ENCODE assay signal across 10 cellular contexts in the genomic region with DNA sequence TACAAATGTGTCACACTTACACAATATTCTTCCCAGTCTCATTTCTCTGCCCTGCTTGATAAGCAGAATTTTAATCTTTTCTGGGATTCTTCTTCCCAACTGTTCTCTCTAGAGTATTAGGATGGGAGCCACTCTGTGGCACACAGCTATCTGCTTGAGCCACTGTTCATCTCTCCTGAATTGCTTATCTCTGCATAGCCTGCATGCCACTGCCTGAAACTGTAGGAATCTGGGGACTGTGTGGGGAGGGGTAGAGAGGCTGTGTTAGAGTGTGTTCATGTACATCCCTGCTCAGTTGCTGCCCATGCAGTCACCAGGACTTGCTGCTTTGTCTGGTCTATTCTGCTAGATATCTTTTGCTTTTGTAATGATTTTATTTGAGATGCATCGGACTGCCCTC. TPM values are rescaled to one million over a fixed set of nuclear protein-coding genes. Genes with fewer than 3 reads are reported as not detected.
"Had no signal": no experiment of that assay in that cellular context is flagged by ENCODE, and none has a peak within 500 bp of the region (broad histone marks: within the 10 kb centered on the region; RNA-seq: fewer than 3 reads in every experiment).

No MANE protein-coding gene starts in this region.

- DNase-seq: GM23248, GOT3, H7, HFFc6 had no signal

- H3K9me3 Mint-ChIP-seq: HFFc6 had no signal

- H3K9me3 ChIP-seq: HAP-1 had no signal

- ATAC-seq: HCT116, HepG2, K562 had no signal

- H3K36me3 ChIP-seq: HAP-1 had no signal

- H3K4me3 Mint-ChIP-seq: HFFc6 had no signal

- H3K4me3 ChIP-seq: GM23248, HAP-1, K562 had no signal

- H2AFZ ChIP-seq: GM23248 had no signal

- H3K27ac ChIP-seq: GM23248, HL-60 had no signal

- H3K9ac ChIP-seq: GM23248 had no signal

RNA-seq across cellular contexts. Expression of gene OR4F6, which starts 2.3 kb away (rescaled TPM):
- total RNA-seq: GM23248, H4, H7, HepG2, HFFc6, K562 had no signal
- polyA plus RNA-seq: GM23248, HepG2, K562 had no signal

RNA-seq across cellular contexts. Expression of gene OR4F15, which starts 11.0 kb away (rescaled TPM):
- total RNA-seq: GM23248, H4, H7, HepG2, K562 had no signal
- polyA plus RNA-seq: GM23248, HepG2, K562 had no signal
